8 cellular contexts compared by ENCODE assay signal in genomic region chr1:201309420-201309819, GRCh38. TPM values are rescaled to one million over a fixed set of nuclear protein-coding genes. Genes with fewer than 3 reads are reported as not detected.
DNase-seq lines count a peak whose midpoint lies in the region; ATAC-seq, FAIRE-seq and TF ChIP-seq lines count a peak whose summit lies in the region.

No MANE protein-coding gene starts in this region.

- ATAC-seq in left ventricle myocardium superior (peak; percentile 79), HG03196 (IDR thresholded peaks at IDR 0.05; ENCODE audit: unreplicated experiment) (no peak), HG02938 (IDR thresholded peaks at IDR 0.05; ENCODE audit: unreplicated experiment) (no peak)

- H3K27me3 ChIP-seq in small intestine (ENCODE audit: control insufficient read depth in 2 of 2, insufficient read depth in 2 of 2, low read length in 2 of 2), result no peaks in the 10 kb centered on the region

- peak; percentile 43 for TF ChIP-seq CTCF in GM12864 (IDR thresholded peaks at IDR 0.05; ENCODE audit: low read depth, low read length, missing control alignments)

- H3K27ac ChIP-seq in small intestine (ENCODE audit: low read depth in 1 of 2, low read length in 1 of 2), result no peak overlapping the region

- no peak for FAIRE-seq in small intestine (lab: Jason Lieb, UNC)

- DNase-seq in GM12864 (ENCODE audit: low read depth) (no peak), NCI-H1105 (lab: John Stamatoyannopoulos, UW) (peak; percentile 82), SW480 (ENCODE audit: low spot score) (peak; percentile 95), left ventricle myocardium superior (peak; percentile 74), small intestine (peak; percentile 86)
- no peak for DNase-seq in activated effector memory CD4-positive, alpha-beta T cell treated with Interleukin-2 at 50 U/mL for 16 hours

- H3K36me3 ChIP-seq in small intestine (ENCODE audit: control insufficient read depth in 2 of 2, insufficient read depth in 2 of 2, low read length in 2 of 2), result no peaks in the 10 kb centered on the region

- WGBS in small intestine, 3 donors, result 3 to 9% (median 4%) methylated on average over 9 of the region's 9 CpGs

- H3K4me3 ChIP-seq in GM12864 (ENCODE audit: low read depth, low read length) (no peak overlapping the region), small intestine (ENCODE audit: low read depth in 1 of 2, low read length in 2 of 2) (no peak overlapping the region)

- H3K4me1 ChIP-seq in small intestine (ENCODE audit: control insufficient read depth in 2 of 2, insufficient read depth in 1 of 2, low read depth in 1 of 2, low read length in 1 of 2), result peaks cover 0 to 3% of the 10 kb centered on the region in 2 donors

- intact Hi-C loops in left ventricle myocardium superior (cut with micrococcal nuclease), result no loop called here

- H3K9me3 ChIP-seq in small intestine (ENCODE audit: control insufficient read depth, low read depth), result no peaks in the 10 kb centered on the region

RNA-seq across cellular contexts. Expression of gene PKP1, which starts 26.1 kb away (rescaled TPM):
- 0.25 TPM for total RNA-seq in left ventricle myocardium superior
- under 1 TPM; 0.27 to 0.69 (median 0.45) TPM for polyA plus RNA-seq in small intestine

Comparison
In these comparisons a context has a peak if more than half of its experiments do, and no peak if none do; other contexts are left out.
1. DNase-seq: peak in NCI-H1105 (single experiment), SW480 (single experiment), left ventricle myocardium superior (single experiment) and small intestine (single experiment); none in GM12864 (single experiment) and activated effector memory CD4-positive, alpha-beta T cell treated with Interleukin-2 at 50 U/mL for 16 hours (single experiment).